Comparison of ENCODE assay signal across 35 cellular contexts in genomic region chr7:47766151-47766550, GRCh38.
"Had no signal": no experiment of that assay in that cellular context is flagged by ENCODE, and none has a peak within 500 bp of the region (broad histone marks: within the 10 kb centered on the region; RNA-seq: fewer than 3 reads in every experiment).

No MANE protein-coding gene starts in this region.

- FAIRE-seq: bronchial epithelial cell had no signal

- H3K27me3 Mint-ChIP-seq: activated B cell treated with CpG ODN at 0.5 μM for 24 hours; activated CD4-positive, alpha-beta memory T cell treated with anti-CD3 and anti-CD28 coated beads for 36 hours; activated naive CD4-positive, alpha-beta T cell treated with anti-CD3 and anti-CD28 coated beads, Interleukin-2, amount 10 ng/mL, durations not matched to agents 7 days and 5 days; activated naive CD8-positive, alpha-beta T cell treated with anti-CD3 and anti-CD28 coated beads, Interleukin-2, amount 50 U/mL, for 24 hours; brain had no signal

- H3K4me3 ChIP-seq: MG63, Peyer's patch, SJSA1 had no signal

- H3K9me3 ChIP-seq: MG63, Peyer's patch, SJSA1 had no signal

- H3K4me1 Mint-ChIP-seq: activated naive CD4-positive, alpha-beta T cell treated with anti-CD3 and anti-CD28 coated beads, Interleukin-2, amount 10 ng/mL, durations not matched to agents 7 days and 5 days had no signal

- H3K27ac Mint-ChIP-seq: activated B cell treated with CpG ODN at 0.5 μM for 24 hours; activated CD4-positive, alpha-beta memory T cell treated with anti-CD3 and anti-CD28 coated beads for 36 hours; activated naive CD4-positive, alpha-beta T cell treated with anti-CD3 and anti-CD28 coated beads, Interleukin-2, amount 10 ng/mL, durations not matched to agents 7 days and 5 days; activated naive CD8-positive, alpha-beta T cell; activated naive CD8-positive, alpha-beta T cell treated with anti-CD3 and anti-CD28 coated beads, Interleukin-2, amount 50 U/mL, for 24 hours had no signal

- ATAC-seq: activated naive CD8-positive, alpha-beta T cell treated with anti-CD3 and anti-CD28 coated beads, Interleukin-2, amount 50 U/mL, for 24 hours had no signal

- H3K27ac ChIP-seq: Peyer's patch, SJSA1, VCaP had no signal

- H3K27me3 ChIP-seq: MG63, Peyer's patch, SJSA1 had no signal

- H3K36me3 Mint-ChIP-seq: activated CD4-positive, alpha-beta memory T cell treated with anti-CD3 and anti-CD28 coated beads for 36 hours; activated naive CD4-positive, alpha-beta T cell treated with anti-CD3 and anti-CD28 coated beads, Interleukin-2, amount 10 ng/mL, durations not matched to agents 7 days and 5 days; activated naive CD8-positive, alpha-beta T cell; brain had no signal

- DNase-seq: activated B cell treated with CpG ODN at 0.5 μM for 24 hours; activated CD4-positive, alpha-beta memory T cell treated with anti-CD3 and anti-CD28 coated beads for 36 hours; activated CD4-positive, alpha-beta T cell treated with anti-CD3 and anti-CD28 coated beads for 4 hours; activated CD4-positive, alpha-beta T cell treated with anti-CD3 and anti-CD28 coated beads, Interleukin-2, amount 50 U/mL, for 1 hour; activated CD4-positive, CD25-positive, alpha-beta regulatory T cell treated with anti-CD3 and anti-CD28 coated beads, Interleukin-2, amount 50 U/mL, for 72 hours; activated CD8-positive, alpha-beta memory T cell treated with anti-CD3 and anti-CD28 coated beads, Interleukin-2, amount 50 U/mL, for 4 hours; activated effector memory CD4-positive, alpha-beta T cell treated with Interleukin-2 at 50 U/mL for 16 hours; activated naive CD4-positive, alpha-beta T cell treated with anti-CD3 and anti-CD28 coated beads, Interleukin-2, amount 10 ng/mL, durations not matched to agents 7 days and 5 days; activated naive CD8-positive, alpha-beta T cell treated with anti-CD3 and anti-CD28 coated beads, Interleukin-2, amount 50 U/mL, for 24 hours; activated T-cell treated with anti-CD3 and anti-CD28 coated beads for 4 hours; activated T-cell treated with anti-CD3 and anti-CD28 coated beads, Interleukin-2, amount 50 U/mL, for 48 hours; anterior cingulate cortex; caudate nucleus; Karpas-422; KBM-7; MG63; NCI-H1048; NCI-H1105 treated with DMSO at 0.1 percent for 48 hours; NCI-H1436; NCI-H1694; NCI-H1930; NCI-H345; NCI-H524 treated with DMSO at 0.1 percent for 48 hours; Peyer's patch; RPMI8226; SHP77 treated with DMSO at 0.1 percent for 48 hours; SW 1271; T-helper 1 cell; T-helper 2 cell; T-helper 9 cell had no signal

- H3K9me3 Mint-ChIP-seq: activated B cell treated with CpG ODN at 0.5 μM for 24 hours had no signal

- H3K4me3 Mint-ChIP-seq: activated B cell treated with CpG ODN at 0.5 μM for 24 hours; activated CD4-positive, alpha-beta memory T cell treated with anti-CD3 and anti-CD28 coated beads for 36 hours; activated naive CD4-positive, alpha-beta T cell treated with anti-CD3 and anti-CD28 coated beads, Interleukin-2, amount 10 ng/mL, durations not matched to agents 7 days and 5 days; activated naive CD8-positive, alpha-beta T cell; activated naive CD8-positive, alpha-beta T cell treated with anti-CD3 and anti-CD28 coated beads, Interleukin-2, amount 50 U/mL, for 24 hours; brain had no signal

- H3K36me3 ChIP-seq: MG63, Peyer's patch, SJSA1 had no signal
